Comparison of ENCODE assay signal across 1 cellular context in genomic region chr4:184695178-184695896, GRCh38.
TF ChIP-seq lines count a peak whose summit lies in the region.

No MANE protein-coding gene starts in this region.

TF ChIP-seq in K562, 482 proteins besides CTCF, POLR2A, EP300 and RAD21:
- no peak for TF ChIP-seq NR2C1 (IDR thresholded peaks at IDR 0.05)
- no peak for TF ChIP-seq NR2C1 (tag; IDR thresholded peaks at IDR 0.05)
- no peak for TF ChIP-seq DIDO1 (tag; IDR thresholded peaks at IDR 0.05; ENCODE audit: low read depth)
- TF ChIP-seq TFAP4 (CRISPR knock-in tag; IDR thresholded peaks at IDR 0.05; ENCODE audit: borderline replicate concordance) = no peak
- TF ChIP-seq ELF1 (tag; IDR thresholded peaks at IDR 0.05) = no peak
